ENCODE assay signal across 13 cellular contexts in genomic region chr5:145925353-145925752, GRCh38. TPM values are rescaled to one million over a fixed set of nuclear protein-coding genes. Genes with fewer than 3 reads are reported as not detected.
DNase-seq lines count a peak whose midpoint lies in the region; ATAC-seq and TF ChIP-seq lines count a peak whose summit lies in the region.
"Had no signal": no experiment of that assay in that cellular context is flagged by ENCODE, and none has a peak within 500 bp of the region (broad histone marks: within the 10 kb centered on the region; RNA-seq: fewer than 3 reads in every experiment).

No MANE protein-coding gene starts in this region.

- peak; percentile 96 for ATAC-seq in PC-3
- no peak for ATAC-seq in HG03571 (IDR thresholded peaks at IDR 0.05; ENCODE audit: unreplicated experiment)
- no peak for ATAC-seq in naive thymus-derived CD4-positive, alpha-beta T cell

- POLR2A ChIA-PET in PC-3 (lab: Charles Lee; ENCODE audit: unreplicated experiment) = interaction anchor here (0.7 kb wide), 1 partner anchor 27 kb away, joined by 3 read pairs; no protein-coding TSS in a partner anchor
- POLR2A ChIA-PET in naive thymus-derived CD4-positive, alpha-beta T cell (lab: Charles Lee) = no interaction called here

- H2AFZ ChIP-seq in PC-3 (ENCODE audit: low read length) (no peak overlapping the region), osteoblast (ENCODE audit: low read length) (peak overlapping the region; percentile 28)

- no peak overlapping the region for H3K27ac ChIP-seq in PC-3 (ENCODE audit: low read length)
- peak overlapping the region; percentile 74 for H3K27ac ChIP-seq in osteoblast (ENCODE audit: low read depth, low read length)
- no peak overlapping the region for H3K27ac ChIP-seq in naive thymus-derived CD4-positive, alpha-beta T cell (ENCODE audit: low read depth, low read length)

- H4K20me1 ChIP-seq in PC-3 (ENCODE audit: low read length) (no peaks in the 10 kb centered on the region), osteoblast (ENCODE audit: insufficient read depth, low read length) (no peaks in the 10 kb centered on the region)

- no peaks in the 10 kb centered on the region for H3F3A ChIP-seq in PC-3 (ENCODE audit: low read length, unreplicated experiment)

- no peaks in the 10 kb centered on the region for H3K27me3 ChIP-seq in PC-3 (ENCODE audit: low read length)
- H3K27me3 ChIP-seq in osteoblast (ENCODE audit: insufficient read depth, low read length) = no peaks in the 10 kb centered on the region
- H3K27me3 ChIP-seq in naive thymus-derived CD4-positive, alpha-beta T cell (ENCODE audit: control insufficient read depth in 2 of 2, insufficient read depth in 2 of 2, low read length in 2 of 2) = no peaks in the 10 kb centered on the region

- H3K4me3 Mint-ChIP-seq in naive thymus-derived CD4-positive, alpha-beta T cell = no peak overlapping the region
- H3K4me3 Mint-ChIP-seq: dendritic cell treated with granulocyte-macrophage colony-stimulating factor and Interleukin-4, amounts not matched to agents 40 ng/mL and 50 ng/mL, for 4 days had no signal

- TF ChIP-seq CTCF in PC-3 (conservative IDR thresholded peaks at IDR 0.05; ENCODE audit: low read depth, low read length) (no peak), epithelial cell of proximal tubule (conservative IDR thresholded peaks at IDR 0.05; ENCODE audit: low read depth, low read length) (no peak), osteoblast (IDR thresholded peaks at IDR 0.05; ENCODE audit: extremely low read depth, low read depth, low read length) (no peak)

- H3K4me2 ChIP-seq in PC-3 (ENCODE audit: low read length) (peak overlapping the region; percentile 42), osteoblast (ENCODE audit: insufficient read depth, low read length) (peak overlapping the region; percentile 29)

- peaks cover 18% of the 10 kb centered on the region for H3K4me1 ChIP-seq in PC-3 (ENCODE audit: insufficient read depth, low read length)
- H3K4me1 ChIP-seq in osteoblast (ENCODE audit: insufficient read depth, low read length) = peaks cover 22% of the 10 kb centered on the region
- H3K4me1 ChIP-seq in naive thymus-derived CD4-positive, alpha-beta T cell (ENCODE audit: control insufficient read depth in 2 of 2, insufficient read depth in 2 of 2, low read length in 2 of 2) = no peaks in the 10 kb centered on the region

- H3K36me3 ChIP-seq in PC-3 (ENCODE audit: low read depth, low read length) = no peaks in the 10 kb centered on the region
- H3K36me3 ChIP-seq in osteoblast (ENCODE audit: insufficient read depth, low read length) = no peaks in the 10 kb centered on the region
- H3K36me3 ChIP-seq in naive thymus-derived CD4-positive, alpha-beta T cell (ENCODE audit: control insufficient read depth in 2 of 3, insufficient read depth in 3 of 3, low read length in 3 of 3) = no peaks in the 10 kb centered on the region

- BruUV-seq in PC-3 (replicated peaks; lab: Mats Ljungman, UMichigan) = no TSS peak

- H3K9me2 ChIP-seq in PC-3 (replicated peaks; ENCODE audit: low read length) = no peaks in the 10 kb centered on the region

- H3K9me3 ChIP-seq in PC-3 (ENCODE audit: low read length) (no peaks in the 10 kb centered on the region), osteoblast (ENCODE audit: low read depth, low read length) (no peaks in the 10 kb centered on the region)
- H3K9me3 ChIP-seq in naive thymus-derived CD4-positive, alpha-beta T cell (ENCODE audit: control insufficient read depth in 2 of 3, low read length in 3 of 3) = no peaks in the 10 kb centered on the region

- H3K79me2 ChIP-seq in PC-3 (ENCODE audit: low read length) = no peaks in the 10 kb centered on the region
- H3K79me2 ChIP-seq in osteoblast (ENCODE audit: insufficient read depth, low read length) = no peaks in the 10 kb centered on the region

- no peaks in the 10 kb centered on the region for H3K36me3 Mint-ChIP-seq in naive thymus-derived CD4-positive, alpha-beta T cell

- peaks cover 0 to 2% (median 0%) of the 10 kb centered on the region in 7 donors for H3K4me1 Mint-ChIP-seq in naive thymus-derived CD4-positive, alpha-beta T cell

- no peak overlapping the region for H3K4me3 ChIP-seq in PC-3 (ENCODE audit: low read length)
- H3K4me3 ChIP-seq in epithelial cell of proximal tubule (ENCODE audit: low read depth, low read length) = no peak overlapping the region
- H3K4me3 ChIP-seq in osteoblast (ENCODE audit: insufficient read depth, low read length) = no peak overlapping the region
- H3K4me3 ChIP-seq in naive thymus-derived CD4-positive, alpha-beta T cell (ENCODE audit: low read length) = no peak overlapping the region

- CTCF ChIA-PET in PC-3 (lab: Charles Lee) = no interaction called here
- CTCF ChIA-PET in naive thymus-derived CD4-positive, alpha-beta T cell (lab: Charles Lee) = no interaction called here

- H3K27me3 Mint-ChIP-seq in naive thymus-derived CD4-positive, alpha-beta T cell = peaks cover 3 to 5% (median 5%) of the 10 kb centered on the region in 5 donors
- H3K27me3 Mint-ChIP-seq: dendritic cell treated with granulocyte-macrophage colony-stimulating factor and Interleukin-4, amounts not matched to agents 40 ng/mL and 50 ng/mL, for 4 days had no signal

- intact Hi-C loops in PC-3 (cut with micrococcal nuclease) = no loop called here
- intact Hi-C loops in naive thymus-derived CD4-positive, alpha-beta T cell (cut with micrococcal nuclease) = no loop called here

- H3K9me3 Mint-ChIP-seq in naive thymus-derived CD4-positive, alpha-beta T cell = peaks cover 0 to 3% (median 0%) of the 10 kb centered on the region in 11 donors
- H3K9me3 Mint-ChIP-seq: dendritic cell treated with granulocyte-macrophage colony-stimulating factor and Interleukin-4, amounts not matched to agents 40 ng/mL and 50 ng/mL, for 4 days had no signal

- H3K27ac Mint-ChIP-seq in naive thymus-derived CD4-positive, alpha-beta T cell = no peak overlapping the region
- H3K27ac Mint-ChIP-seq: dendritic cell treated with granulocyte-macrophage colony-stimulating factor and Interleukin-4, amounts not matched to agents 40 ng/mL and 50 ng/mL, for 4 days had no signal

- no peak overlapping the region for H3K9ac ChIP-seq in PC-3 (ENCODE audit: low read length)

- DNase-seq in EH (ENCODE audit: low read depth) (peak; percentile 96), PC-3 (peak; percentile 83), epithelial cell of proximal tubule (ENCODE audit: low read depth) (peak; percentile 92), osteoblast (ENCODE audit: insufficient read length, low spot score, missing footprints) (no peak), NCI-H146 treated with DMSO at 0.1 percent for 48 hours (lab: John Stamatoyannopoulos, UW; ENCODE audit: unreplicated experiment) (no peak), globus pallidus (ENCODE audit: low spot score) (no peak)
- no peak for DNase-seq in naive thymus-derived CD4-positive, alpha-beta T cell
- DNase-seq: GDM1, NCI-H1694 treated with DMSO at 0.1 percent for 48 hours had no signal

RNA-seq across cellular contexts. Expression of gene SH3RF2, which starts 11.0 kb away (rescaled TPM):
- total RNA-seq in PC-3 (2014; rRNA removed) (5.9 and 6.2 TPM in 2 replicates), epithelial cell of proximal tubule (12.0 and 16.3 TPM in 2 replicates), osteoblast (2.9 and 4.0 TPM in 2 replicates)
- total RNA-seq in naive thymus-derived CD4-positive, alpha-beta T cell = under 1 TPM in 2 of 5 experiments, not detected in 3; 0.22 to 0.61 TPM
- not detected for polyA plus RNA-seq in naive thymus-derived CD4-positive, alpha-beta T cell
- total RNA-seq: activated CD8-positive, alpha-beta memory T cell treated with anti-CD3 and anti-CD28 coated beads for 36 hours; lung microvascular endothelial cell had no signal

RNA-seq across cellular contexts. Expression of gene GRXCR2, which starts 52.5 kb away (rescaled TPM):
- not detected in 2 replicates for total RNA-seq in PC-3 (2014; rRNA removed)
- total RNA-seq in epithelial cell of proximal tubule = not detected in 2 replicates
- not detected in 2 replicates for total RNA-seq in osteoblast
- not detected for total RNA-seq in naive thymus-derived CD4-positive, alpha-beta T cell
- not detected for polyA plus RNA-seq in naive thymus-derived CD4-positive, alpha-beta T cell
- total RNA-seq: activated CD8-positive, alpha-beta memory T cell treated with anti-CD3 and anti-CD28 coated beads for 36 hours; lung microvascular endothelial cell had no signal

Comparison
In these comparisons a context has a peak if more than half of its experiments do, and no peak if none do; other contexts are left out.
1. DNase-seq: peak in EH (single experiment), PC-3 (single experiment) and epithelial cell of proximal tubule (single experiment); none in osteoblast (single experiment), NCI-H146 treated with DMSO at 0.1 percent for 48 hours (single experiment), naive thymus-derived CD4-positive, alpha-beta T cell (0 of 9) and globus pallidus (single experiment).